Comparison of ENCODE assay signal across 2 cellular contexts in genomic region chr14:105041841-105042765, GRCh38.
TF ChIP-seq lines count a peak whose summit lies in the region.

No MANE protein-coding gene starts in this region.

TF ChIP-seq in GM23338, 12 proteins besides CTCF, POLR2A, EP300 and RAD21:
- TF ChIP-seq CREB1 (CRISPR knock-in tag; IDR thresholded peaks at IDR 0.05; ENCODE audit: low read depth) (no peak), POLR2AphosphoS5 (IDR thresholded peaks at IDR 0.05; ENCODE audit: low read depth) (no peak), EZH2 (IDR thresholded peaks at IDR 0.05; ENCODE audit: low read depth, unreplicated experiment) (no peak), ZNF114 (CRISPR knock-in tag; IDR thresholded peaks at IDR 0.05) (no peak), ZNF331 (CRISPR knock-in tag; IDR thresholded peaks at IDR 0.05; ENCODE audit: low read depth) (no peak), NANOG (IDR thresholded peaks at IDR 0.05; ENCODE audit: borderline replicate concordance) (no peak)

TF ChIP-seq in H1, 55 proteins besides CTCF, POLR2A, EP300 and RAD21:
- no peak for TF ChIP-seq HDAC6 (IDR thresholded peaks at IDR 0.05; ENCODE audit: low read depth, low read length)
- TF ChIP-seq PHF8 (conservative IDR thresholded peaks at IDR 0.05; ENCODE audit: low read depth, low read length): no peak
- no peak for TF ChIP-seq CREB1 (IDR thresholded peaks at IDR 0.05)
- TF ChIP-seq ATF2 (IDR thresholded peaks at IDR 0.05; ENCODE audit: low read length): no peak
- TF ChIP-seq JUND (IDR thresholded peaks at IDR 0.05; ENCODE audit: low read length): no peak
- no peak for TF ChIP-seq RFX5 (IDR thresholded peaks at IDR 0.05; ENCODE audit: borderline replicate concordance, low read depth, low read length)
- TF ChIP-seq GABPA (IDR thresholded peaks at IDR 0.05; ENCODE audit: borderline replicate concordance, insufficient read depth, low read length): no peak
- TF ChIP-seq CHD7 (IDR thresholded peaks at IDR 0.05; ENCODE audit: insufficient replicate concordance, low read length): no peak
- TF ChIP-seq ASH2L (IDR thresholded peaks at IDR 0.05; ENCODE audit: low read length): no peak
- TF ChIP-seq SP4 (IDR thresholded peaks at IDR 0.05; ENCODE audit: low read length): no peak
- no peak for TF ChIP-seq NRF1 (IDR thresholded peaks at IDR 0.05; ENCODE audit: low read depth, low read length)
- TF ChIP-seq CEBPB (IDR thresholded peaks at IDR 0.05; ENCODE audit: low read depth, low read length): no peak
- no peak for TF ChIP-seq SIX5 (IDR thresholded peaks at IDR 0.05; ENCODE audit: low read depth, low read length)
- no peak for TF ChIP-seq TCF12 (IDR thresholded peaks at IDR 0.05; ENCODE audit: low read depth, low read length)
- no peak for TF ChIP-seq CHD1 (IDR thresholded peaks at IDR 0.05; ENCODE audit: low read depth, low read length)
